ENCODE assay signal across 1 cellular context in genomic region chr1:156797212-156797871, GRCh38.
TF ChIP-seq lines count a peak whose summit lies in the region.

No MANE protein-coding gene starts in this region.

TF ChIP-seq in K562, 482 proteins besides CTCF, POLR2A, EP300 and RAD21 (continued from another document):
- TF ChIP-seq BCL6 (CRISPR knock-in tag; IDR thresholded peaks at IDR 0.05) (no peak), RBFOX2 (IDR thresholded peaks at IDR 0.05; ENCODE audit: low read depth, low read length) (no peak), CBX3 (IDR thresholded peaks at IDR 0.05; ENCODE audit: borderline replicate concordance in 1 of 2, low read length in 2 of 2) (no peak), U2AF1 (optimal IDR thresholded peaks at IDR 0.05; ENCODE audit: low read depth, low read length) (no peak), CTBP1 (IDR thresholded peaks at IDR 0.05; ENCODE audit: borderline replicate concordance) (peak; percentile 77), KDM5B (IDR thresholded peaks at IDR 0.05; ENCODE audit: insufficient replicate concordance, low read depth, low read length) (no peak), STAG1 (CRISPR knock-in tag; IDR thresholded peaks at IDR 0.05; ENCODE audit: borderline replicate concordance) (peak; percentile 31; the same call in 1 of the 2 replicates), SNIP1 (IDR thresholded peaks at IDR 0.05; ENCODE audit: low read depth) (no peak), ZNF408 (CRISPR knock-in tag; IDR thresholded peaks at IDR 0.05; ENCODE audit: low read depth) (no peak), MGA (IDR thresholded peaks at IDR 0.05) (no peak), ZMIZ1 (IDR thresholded peaks at IDR 0.05; ENCODE audit: low read depth in 2 of 2, low read length in 2 of 2) (0 out of 4 replicates have a peak, but pooled peaks of 1 of the 2 experiments have one; percentile 33), ZC3H11A (IDR thresholded peaks at IDR 0.05; ENCODE audit: low read depth, low read length) (0 out of 2 replicates have a peak, but pooled peaks have one; percentile 42), TEAD4 (IDR thresholded peaks at IDR 0.05; ENCODE audit: low read length) (peak; percentile 24; the same call in 1 of the 2 replicates), TEAD4 (CRISPR knock-in tag; IDR thresholded peaks at IDR 0.05; ENCODE audit: borderline replicate concordance) (no peak), SAP30 (IDR thresholded peaks at IDR 0.05; ENCODE audit: borderline replicate concordance, insufficient read depth, low read depth, low read length, poor library complexity, severe bottlenecking) (no peak), CEBPB (tag; IDR thresholded peaks at IDR 0.05) (no peak), ZZZ3 (IDR thresholded peaks at IDR 0.05) (no peak), ZNF134 (CRISPR knock-in tag; conservative IDR thresholded peaks at IDR 0.05) (no peak), GATA2 (CRISPR knock-in tag; IDR thresholded peaks at IDR 0.05) (peak; percentile 83), MIER1 (IDR thresholded peaks at IDR 0.05; ENCODE audit: low read depth) (no peak), LCOR (CRISPR knock-in tag; IDR thresholded peaks at IDR 0.05) (0 out of 2 replicates have a peak, but pooled peaks have one; percentile 33), TBL1XR1 (IDR thresholded peaks at IDR 0.05; ENCODE audit: low read length in 2 of 2) (0 out of 4 replicates have a peak, but pooled peaks of 1 of the 2 experiments have one; percentile 20), FOXK2 (conservative IDR thresholded peaks at IDR 0.05 in 1 of 2, IDR thresholded peaks at IDR 0.05 in 1 of 2; ENCODE audit: low read depth in 2 of 2) (no peak), PTRF (tag; IDR thresholded peaks at IDR 0.05) (no peak), SAFB2 (IDR thresholded peaks at IDR 0.05; ENCODE audit: borderline replicate concordance, low read depth, low read length, severe bottlenecking) (no peak), ZNF217 (CRISPR knock-in tag; IDR thresholded peaks at IDR 0.05) (no peak), MLLT1 (IDR thresholded peaks at IDR 0.05) (no peak)
TF ChIP-seq in K562: peak in this region for 23.
